19 cellular contexts compared by ENCODE assay signal in genomic region chr3:52774066-52774713, GRCh38. TPM values are rescaled to one million over a fixed set of nuclear protein-coding genes. Genes with fewer than 3 reads are reported as not detected.
A peak's percentile ranks its signal among the peaks of the same experiment; 100 is the strongest.
DNase-seq lines count a peak whose midpoint lies in the region; ATAC-seq and TF ChIP-seq lines count a peak whose summit lies in the region.
"Had no signal": no experiment of that assay in that cellular context is flagged by ENCODE, and none has a peak within 500 bp of the region (broad histone marks: within the 10 kb centered on the region; RNA-seq: fewer than 3 reads in every experiment).

No MANE protein-coding gene starts in this region.

- H3K27me3 Mint-ChIP-seq in CD4-positive, alpha-beta T cell: no peaks in the 10 kb centered on the region

- TF ChIP-seq CTCF in CD4-positive, alpha-beta T cell (IDR thresholded peaks at IDR 0.05): no peak
- TF ChIP-seq CTCF in WERI-Rb-1 (IDR thresholded peaks at IDR 0.05; ENCODE audit: low read depth, low read length) (no peak), right lobe of liver (IDR thresholded peaks at IDR 0.05) (no peak)

- H3K36me3 ChIP-seq in WERI-Rb-1 (no peaks in the 10 kb centered on the region; the same call in 1 of the 2 replicates), right lobe of liver (no peaks in the 10 kb centered on the region)

- H3K4me3 Mint-ChIP-seq in CD4-positive, alpha-beta T cell: peak overlapping the region; percentile 4
- H3K4me3 Mint-ChIP-seq: GM23338 had no signal

- H3K9me3 ChIP-seq in CD4-positive, alpha-beta T cell (ENCODE audit: control insufficient read depth, low read length): no peaks in the 10 kb centered on the region
- H3K9me3 ChIP-seq in WERI-Rb-1 (ENCODE audit: severe bottlenecking) (no peaks in the 10 kb centered on the region), right lobe of liver (no peaks in the 10 kb centered on the region)

- peaks cover 0 to 65% (median 22%) of the 10 kb centered on the region in 4 donors for H3K4me1 ChIP-seq in right lobe of liver

- no peak for ATAC-seq in CD4-positive, alpha-beta T cell (ENCODE audit: poor library complexity)
- no peak for ATAC-seq in right lobe of liver
- no peak for ATAC-seq in sciatic nerve
- no peak for ATAC-seq in HG02759 (IDR thresholded peaks at IDR 0.05; ENCODE audit: unreplicated experiment)
- no peak for ATAC-seq in GM18861 (IDR thresholded peaks at IDR 0.05; ENCODE audit: unreplicated experiment)
- ATAC-seq in GM18858 (IDR thresholded peaks at IDR 0.05; ENCODE audit: unreplicated experiment): no peak
- ATAC-seq: GM12878, GM23338, HCT116 had no signal

- peaks cover 3% of the 10 kb centered on the region for H3K36me3 Mint-ChIP-seq in CD4-positive, alpha-beta T cell (ENCODE audit: low read depth)

- peaks cover 16% of the 10 kb centered on the region for H3K4me1 Mint-ChIP-seq in CD4-positive, alpha-beta T cell (ENCODE audit: low read depth)

- POLR2A ChIA-PET in CD4-positive, alpha-beta T cell (lab: Charles Lee): no interaction called here

- 35% methylated on average over 5 of the region's 8 CpGs for WGBS in right lobe of liver (ENCODE audit: insufficient coverage, low coverage, low lambda C conversion rate, missing lambda C conversion rate)

- no peak for DNase-seq in CD4-positive, alpha-beta T cell
- DNase-seq in WERI-Rb-1 (no peak), right lobe of liver (no peak), sciatic nerve (ENCODE audit: low spot score) (peak; percentile 19)
- DNase-seq: C1 segment of cervical spinal cord, DMS 273 treated with DMSO at 0.1 percent for 48 hours, GDM1, KG1, NCI-H1436, NCI-H2081, NCI-H82 had no signal

- H3K27me3 ChIP-seq in CD4-positive, alpha-beta T cell (ENCODE audit: control insufficient read depth, insufficient read depth, low read length): no peaks in the 10 kb centered on the region
- no peaks in the 10 kb centered on the region for H3K27me3 ChIP-seq in WERI-Rb-1 (ENCODE audit: insufficient read depth, low read depth, severe bottlenecking)
- no peaks in the 10 kb centered on the region for H3K27me3 ChIP-seq in right lobe of liver

- H3K4me3 ChIP-seq in WERI-Rb-1 (ENCODE audit: low read depth, low read length) (no peak overlapping the region), right lobe of liver (peak overlapping the region in 2 of 3 donors; percentile 23 to 33)
- H3K4me3 ChIP-seq: GM12878, GM23338 had no signal

- TF ChIP-seq POLR2A in right lobe of liver (IDR thresholded peaks at IDR 0.05): no peak

- H3K9me3 Mint-ChIP-seq in CD4-positive, alpha-beta T cell: no peaks in the 10 kb centered on the region
- H3K9me3 Mint-ChIP-seq: GM23338 had no signal

- no peak overlapping the region for H3K27ac ChIP-seq in CD4-positive, alpha-beta T cell (ENCODE audit: low read depth, low read length)
- peak overlapping the region; percentile 28; the same call in 1 of the 2 replicates for H3K27ac ChIP-seq in WERI-Rb-1
- peak overlapping the region; percentile 77 to 95 (median 86) for H3K27ac ChIP-seq in right lobe of liver

- CTCF ChIA-PET in CD4-positive, alpha-beta T cell (lab: Charles Lee): no interaction called here

- H3K27ac Mint-ChIP-seq in CD4-positive, alpha-beta T cell: no peak overlapping the region
- H3K27ac Mint-ChIP-seq: GM23338 had no signal

- intact Hi-C loops in CD4-positive, alpha-beta T cell (cut with DNase I, micrococcal nuclease): no loop called here
- intact Hi-C loops in right lobe of liver (cut with DNase I) (no loop called here), sciatic nerve (cut with DNase I) (no loop called here)

RNA-seq across cellular contexts. Expression of gene ITIH1, which starts 3.2 kb away (rescaled TPM):
- total RNA-seq in CD4-positive, alpha-beta T cell: not detected
- total RNA-seq in right lobe of liver: 1,000 to 10,000 TPM in 4 of 6 experiments, 100 to 1,000 TPM in 2; 376 to 1,846 (median 1,201) TPM
- not detected for total RNA-seq in sciatic nerve
- total RNA-seq: A673, GM23338, NCI-H460 had no signal

RNA-seq across cellular contexts. Expression of gene NEK4, which starts 3.5 kb away (rescaled TPM):
- 1 to 10 TPM; 6.1 to 6.9 TPM for total RNA-seq in CD4-positive, alpha-beta T cell
- total RNA-seq in right lobe of liver: 10 to 100 TPM in 5 of 6 experiments, 1 to 10 TPM in 1; 7.3 to 18.9 (median 14.8) TPM
- 31.4 TPM for total RNA-seq in sciatic nerve

RNA-seq across cellular contexts. Expression of gene ITIH3, which starts 20.4 kb away (rescaled TPM):
- not detected for total RNA-seq in CD4-positive, alpha-beta T cell
- total RNA-seq in right lobe of liver: 1,000 to 10,000 TPM in 3 of 6 experiments, 100 to 1,000 TPM in 3; 742 to 1,822 (median 982) TPM
- 22.0 TPM for total RNA-seq in sciatic nerve
- total RNA-seq: A673, GM23338, NCI-H460 had no signal

RNA-seq across cellular contexts. Expression of gene ITIH4, which starts 56.3 kb away (rescaled TPM):
- total RNA-seq in CD4-positive, alpha-beta T cell: 10 to 100 TPM; 35.8 to 40.4 TPM
- total RNA-seq in right lobe of liver: 1,000 to 10,000 TPM; 1,573 to 4,137 (median 3,531) TPM
- total RNA-seq in sciatic nerve: 16.3 TPM

Comparison
In these comparisons a context has a peak if more than half of its experiments do, and no peak if none do; other contexts are left out.
1. RNA of gene ITIH1, which starts 3.2 kb away (total RNA-seq): 376 to 1,846 TPM in right lobe of liver; not detected in CD4-positive, alpha-beta T cell and not detected in sciatic nerve (single experiment); every median in the first group is over 100 times any median in the second.
2. RNA of gene ITIH3, which starts 20.4 kb away (total RNA-seq): 742 to 1,822 TPM in right lobe of liver; 22.0 TPM in sciatic nerve (single experiment) and not detected in CD4-positive, alpha-beta T cell; every median in the first group is over 10 times any median in the second.